In genomic region chr9:125759812-125760134, GRCh38 we compare ENCODE assay signal across 8 cellular contexts. TPM values are rescaled to one million over a fixed set of nuclear protein-coding genes. Genes with fewer than 3 reads are reported as not detected.
A peak's percentile ranks its signal among the peaks of the same experiment; 100 is the strongest.
DNase-seq lines count a peak whose midpoint lies in the region; TF ChIP-seq lines count a peak whose summit lies in the region.

No MANE protein-coding gene starts in this region.

- DNase-seq in NCI-H345 treated with DMSO at 0.1 percent for 48 hours (lab: John Stamatoyannopoulos, UW; ENCODE audit: unreplicated experiment) (peak; percentile 64), erythroblast (lab: John Stamatoyannopoulos, UW) (peak; percentile 19 to 21), AG08395 (ENCODE audit: low spot score) (no peak), colonic mucosa (no peak), HuH-7 (ENCODE audit: low spot score) (no peak), ureter (ENCODE audit: low spot score) (no peak)

- H3K27me3 ChIP-seq in neutrophil (no peaks in the 10 kb centered on the region), colonic mucosa (no peaks in the 10 kb centered on the region)

- H3K36me3 ChIP-seq in neutrophil: no peaks in the 10 kb centered on the region
- no peaks in the 10 kb centered on the region for H3K36me3 ChIP-seq in colonic mucosa

- H3K4me3 ChIP-seq in GM12875 (ENCODE audit: low read depth, low read length): peak overlapping the region; percentile 27
- peak overlapping the region; percentile 42 to 51 for H3K4me3 ChIP-seq in neutrophil (ENCODE audit: low read depth in 1 of 2, low read length in 1 of 2)
- no peak overlapping the region for H3K4me3 ChIP-seq in colonic mucosa

- TF ChIP-seq CTCF in GM12875 (IDR thresholded peaks at IDR 0.05; ENCODE audit: borderline replicate concordance, insufficient read depth, low read depth, low read length): no peak
- no peak for TF ChIP-seq CTCF in neutrophil (IDR thresholded peaks at IDR 0.05)
- no peak for TF ChIP-seq CTCF in colonic mucosa (IDR thresholded peaks at IDR 0.05)

- H3K4me1 ChIP-seq in neutrophil (ENCODE audit: control insufficient read depth in 1 of 2, insufficient read depth in 1 of 2, low read depth in 1 of 2, low read length in 1 of 2) (peaks cover 19 to 41% of the 10 kb centered on the region in 2 experiments), colonic mucosa (no peaks in the 10 kb centered on the region)

- intact Hi-C loops in colonic mucosa (cut with DNase I): no loop called here

- H3K27ac ChIP-seq in neutrophil: peak overlapping the region; percentile 74
- no peak overlapping the region for H3K27ac ChIP-seq in colonic mucosa

- no peak overlapping the region for H3K9ac ChIP-seq in colonic mucosa (ENCODE audit: low read depth in 2 of 2, low read length in 2 of 2)

- no peak for TF ChIP-seq POLR2A in erythroblast (IDR thresholded peaks at IDR 0.05; ENCODE audit: low read length)

- no peaks in the 10 kb centered on the region for H3K9me3 ChIP-seq in neutrophil
- H3K9me3 ChIP-seq in colonic mucosa: no peaks in the 10 kb centered on the region

RNA-seq across cellular contexts. Expression of gene PBX3, which starts 12.6 kb away (rescaled TPM):
- total RNA-seq in colonic mucosa (10 to 100 TPM; 15.1 to 21.1 TPM), ureter (48.3 TPM)

RNA-seq across cellular contexts. Expression of gene MAPKAP1, which starts 52.8 kb away (rescaled TPM):
- total RNA-seq in colonic mucosa (10 to 100 TPM; 54.9 to 70.1 TPM), ureter (80.0 TPM)

Comparison
In these comparisons a context has a peak if more than half of its experiments do, and no peak if none do; other contexts are left out.
1. DNase-seq: peak in NCI-H345 treated with DMSO at 0.1 percent for 48 hours (single experiment) and erythroblast (2 of 2); none in AG08395 (single experiment), colonic mucosa (single experiment), HuH-7 (single experiment) and ureter (single experiment).